Comparison of ENCODE assay signal across 23 cellular contexts in the genomic region with DNA sequence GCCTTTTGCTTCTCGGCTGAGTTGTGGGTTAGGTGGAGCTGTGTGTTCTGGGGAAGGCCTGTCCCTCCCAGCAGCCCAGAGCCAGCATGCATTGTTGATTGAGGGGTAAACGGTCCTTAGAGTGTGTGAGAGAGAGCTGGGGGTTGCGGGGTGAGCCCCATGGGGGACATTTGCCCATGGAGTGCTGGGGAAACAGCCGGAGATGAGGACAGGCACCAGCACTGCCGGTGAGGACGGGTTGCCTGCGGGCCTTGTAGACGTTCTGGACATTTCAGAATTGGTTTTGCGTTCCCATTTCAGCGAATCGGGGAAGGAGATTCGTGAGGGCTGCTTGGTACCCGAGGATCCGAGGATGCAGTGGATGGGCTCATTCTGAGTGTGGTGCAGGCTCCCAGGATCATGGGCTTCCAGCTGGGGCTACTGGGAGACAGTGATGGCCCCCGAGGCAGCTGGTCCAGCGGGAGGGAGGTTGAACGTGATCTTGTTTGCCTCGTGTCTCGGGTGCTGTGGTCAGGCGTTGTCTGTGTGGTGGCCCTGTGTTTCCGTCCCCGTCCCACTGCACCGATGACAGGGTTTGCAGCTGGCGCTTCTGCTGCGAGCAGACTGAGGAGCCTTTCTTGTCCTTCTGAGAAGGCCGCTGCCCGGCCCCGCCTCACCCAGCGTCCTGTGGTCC. TPM values are rescaled to one million over a fixed set of nuclear protein-coding genes. Genes with fewer than 3 reads are reported as not detected.
DNase-seq lines count a peak whose midpoint lies in the region; ATAC-seq, FAIRE-seq and TF ChIP-seq lines count a peak whose summit lies in the region.
"Had no signal": no experiment of that assay in that cellular context is flagged by ENCODE, and none has a peak within 500 bp of the region (broad histone marks: within the 10 kb centered on the region; RNA-seq: fewer than 3 reads in every experiment).

No MANE protein-coding gene starts in this region.

- ATAC-seq in HG02623 (IDR thresholded peaks at IDR 0.05; ENCODE audit: unreplicated experiment): no peak
- ATAC-seq: foreskin keratinocyte; naive thymus-derived CD8-positive, alpha-beta T cell; stimulated activated naive CD8-positive, alpha-beta T cell treated with anti-CD3 and anti-CD28 coated beads, Interleukin-15, amount 100 ng/mL, for 72 hours had no signal

- H3K9me2 ChIP-seq in MM.1S (replicated peaks; ENCODE audit: insufficient read depth, low read length): no peaks in the 10 kb centered on the region

- H3K4me2 ChIP-seq in fibroblast of lung (ENCODE audit: extremely low read depth, insufficient read depth, low read length): no peak overlapping the region
- H3K4me2 ChIP-seq in MM.1S (ENCODE audit: low read depth, low read length): no peak overlapping the region
- H3K4me2 ChIP-seq: A549, smooth muscle cell had no signal

- H3K4me3 ChIP-seq in cardiac muscle cell (no peak overlapping the region), right atrium auricular region (no peak overlapping the region), fibroblast of lung (replicated peaks in 1 of 4; ENCODE audit: control extremely low read depth in 1 of 4, insufficient read depth in 1 of 4, low read depth in 3 of 4, low read length in 4 of 4) (no peak overlapping the region), SJCRH30 (no peak overlapping the region), MM.1S (ENCODE audit: low read length) (no peak overlapping the region)
- H3K4me3 ChIP-seq: A549, adrenal gland, psoas muscle, smooth muscle cell had no signal

- no peak overlapping the region for H2AFZ ChIP-seq in fibroblast of lung (ENCODE audit: low read length)
- H2AFZ ChIP-seq in MM.1S (ENCODE audit: low read length): no peak overlapping the region

- no peak for TF ChIP-seq CTCF in cardiac muscle cell (IDR thresholded peaks at IDR 0.05; ENCODE audit: low read depth, low read length)
- TF ChIP-seq CTCF in right atrium auricular region (IDR thresholded peaks at IDR 0.05): no peak
- TF ChIP-seq CTCF in fibroblast of lung (conservative IDR thresholded peaks at IDR 0.05 in 1 of 2, IDR thresholded peaks at IDR 0.05 in 1 of 2; ENCODE audit: low read depth in 1 of 2, low read length in 2 of 2): no peak
- no peak for TF ChIP-seq CTCF in MM.1S (IDR thresholded peaks at IDR 0.05; ENCODE audit: low read length)

- H3K9me3 ChIP-seq in cardiac muscle cell (ENCODE audit: low read depth) (no peaks in the 10 kb centered on the region), right atrium auricular region (no peaks in the 10 kb centered on the region), fibroblast of lung (ENCODE audit: control insufficient read depth, insufficient read depth, low read depth, low read length) (no peaks in the 10 kb centered on the region), SJCRH30 (replicated peaks) (no peaks in the 10 kb centered on the region), MM.1S (replicated peaks; ENCODE audit: insufficient read depth, low read length) (no peaks in the 10 kb centered on the region)
- H3K9me3 ChIP-seq: A549, adrenal gland, psoas muscle had no signal

- FAIRE-seq in urothelium cell line (lab: Jason Lieb, UNC): peak; percentile 68
- FAIRE-seq: A549, bronchial epithelial cell had no signal

- no peaks in the 10 kb centered on the region for H4K20me1 ChIP-seq in fibroblast of lung (ENCODE audit: control insufficient read depth, extremely low read depth, insufficient read depth, low read length)
- no peaks in the 10 kb centered on the region for H4K20me1 ChIP-seq in MM.1S (ENCODE audit: insufficient read depth, low read length)

- H3K36me3 ChIP-seq in cardiac muscle cell (peaks cover 51% of the 10 kb centered on the region), right atrium auricular region (peaks cover 49% of the 10 kb centered on the region), fibroblast of lung (ENCODE audit: control insufficient read depth, insufficient read depth, low read length) (peaks cover 16% of the 10 kb centered on the region), SJCRH30 (peaks cover 53% of the 10 kb centered on the region), MM.1S (replicated peaks; ENCODE audit: insufficient read depth, low read length) (0 out of 2 replicates have a peak, but pooled peaks cover 8% of the 10 kb centered on the region)

- no peak overlapping the region for H3K9ac ChIP-seq in fibroblast of lung (ENCODE audit: insufficient read depth, low read length)
- H3K9ac ChIP-seq in MM.1S (ENCODE audit: low read length): no peak overlapping the region

- H3K27ac ChIP-seq in cardiac muscle cell: peak overlapping the region; percentile 69
- H3K27ac ChIP-seq in right atrium auricular region: no peak overlapping the region
- peak overlapping the region; percentile 40 for H3K27ac ChIP-seq in fibroblast of lung (ENCODE audit: insufficient read depth, low read length)
- H3K27ac ChIP-seq in SJCRH30: no peak overlapping the region
- H3K27ac ChIP-seq in MM.1S (ENCODE audit: low read length): no peak overlapping the region
- H3K27ac ChIP-seq: foreskin keratinocyte, psoas muscle had no signal

- H3K4me1 ChIP-seq in cardiac muscle cell (ENCODE audit: low read depth) (peaks cover 13% of the 10 kb centered on the region), right atrium auricular region (peaks cover 0 to 30% of the 10 kb centered on the region in 2 donors), fibroblast of lung (ENCODE audit: control insufficient read depth, extremely low read depth, insufficient read depth, low read length) (peaks cover 16% of the 10 kb centered on the region), SJCRH30 (no peaks in the 10 kb centered on the region), MM.1S (ENCODE audit: low read length) (peaks cover 37% of the 10 kb centered on the region)
- H3K4me1 ChIP-seq: A549, foreskin keratinocyte, psoas muscle had no signal

- H3K27me3 ChIP-seq in cardiac muscle cell (no peaks in the 10 kb centered on the region), right atrium auricular region (no peaks in the 10 kb centered on the region), fibroblast of lung (ENCODE audit: control insufficient read depth, insufficient read depth, low read length) (no peaks in the 10 kb centered on the region), SJCRH30 (no peaks in the 10 kb centered on the region), MM.1S (replicated peaks; ENCODE audit: insufficient read depth, low read length) (no peaks in the 10 kb centered on the region)
- H3K27me3 ChIP-seq: adrenal gland, foreskin keratinocyte had no signal

- DNase-seq in cardiac muscle cell (ENCODE audit: low read depth in 1 of 2, low spot score in 1 of 2) (no peak), right atrium auricular region (ENCODE audit: low spot score) (no peak), fibroblast of lung (ENCODE audit: low read depth in 2 of 2) (no peak), nucleus accumbens (lab: John Stamatoyannopoulos, UW) (peak in 35 of 56 donors; percentile 18 to 70 (median 39)), urothelium cell line (ENCODE audit: low spot score) (no peak), SJCRH30 (no peak), MM.1S (no peak)
- DNase-seq: activated CD4-positive, alpha-beta T cell treated with anti-CD3 and anti-CD28 coated beads, Interleukin-2, amount 50 U/mL, for 1 hour; Calu3; foreskin keratinocyte; HCEC 1CT; naive thymus-derived CD8-positive, alpha-beta T cell; NCI-H1417; NCI-H524; psoas muscle; SHP77; stimulated activated CD4-positive, alpha-beta T cell treated with anti-CD3 and anti-CD28 coated beads, Interleukin-2, amount 100 ng/mL, for 48 hours; stimulated activated naive CD8-positive, alpha-beta T cell treated with anti-CD3 and anti-CD28 coated beads, Interleukin-15, amount 100 ng/mL, for 72 hours had no signal

- H3F3A ChIP-seq in MM.1S (ENCODE audit: insufficient read depth, low read length): peaks cover 35% of the 10 kb centered on the region

- no peaks in the 10 kb centered on the region for H3K79me2 ChIP-seq in fibroblast of lung (ENCODE audit: control insufficient read depth, insufficient read depth, low read length)
- peaks cover 39% of the 10 kb centered on the region for H3K79me2 ChIP-seq in MM.1S (ENCODE audit: low read length)

RNA-seq across cellular contexts. Expression of gene USP42, which starts 53.8 kb away (rescaled TPM):
- 11.0 and 13.3 TPM in 2 replicates for total RNA-seq in cardiac muscle cell
- polyA plus RNA-seq in cardiac muscle cell: 10.4 and 14.2 TPM in 2 replicates
- 1 to 10 TPM; 3.7 to 5.8 TPM for total RNA-seq in right atrium auricular region
- 2.6 and 4.0 TPM in 2 replicates for total RNA-seq in fibroblast of lung
- polyA plus RNA-seq in fibroblast of lung: 3.4 and 3.5 TPM in 2 replicates
- polyA plus RNA-seq in fibroblast of lung (2012): 3.5 and 4.4 TPM in 2 replicates
- polyA minus RNA-seq in fibroblast of lung (ENCODE audit: low replicate concordance): 8.2 and 9.5 TPM in 2 replicates
- 11.9 and 14.9 TPM in 2 replicates for total RNA-seq in SJCRH30 (2014; rRNA removed; shearing (Covaris generic))

Comparison
In these comparisons a context has a peak if more than half of its experiments do, and no peak if none do; other contexts are left out.
1. H3K27ac ChIP-seq: peak in cardiac muscle cell (single experiment) and fibroblast of lung (single experiment); none in right atrium auricular region (0 of 2), SJCRH30 (single experiment) and MM.1S (single experiment).
2. DNase-seq: peak in nucleus accumbens (35 of 56); none in cardiac muscle cell (0 of 2), right atrium auricular region (single experiment), fibroblast of lung (0 of 2), urothelium cell line (single experiment), SJCRH30 (0 of 2) and MM.1S (single experiment).